21 cellular contexts compared by ENCODE assay signal in genomic region chr19:43609872-43610271, GRCh38. TPM values are rescaled to one million over a fixed set of nuclear protein-coding genes. Genes with fewer than 3 reads are reported as not detected.
DNase-seq lines count a peak whose midpoint lies in the region; ATAC-seq and TF ChIP-seq lines count a peak whose summit lies in the region.
"Had no signal": no experiment of that assay in that cellular context is flagged by ENCODE, and none has a peak within 500 bp of the region (broad histone marks: within the 10 kb centered on the region; RNA-seq: fewer than 3 reads in every experiment).

No MANE protein-coding gene starts in this region.

- no peak overlapping the region for H3K23ac ChIP-seq in H9 (ENCODE audit: insufficient read length, low read depth, low read length)

- no peak overlapping the region for H2AK5ac ChIP-seq in H9 (ENCODE audit: insufficient read length, low read length)

- no CpG with 5 or more reads among the region's 7 CpGs for WGBS in H9 (ENCODE audit: extremely low coverage, insufficient read length, low lambda C conversion rate)

- DNase-seq in H9 (no peak), chondrocyte (ENCODE audit: low spot score) (no peak), osteoblast (ENCODE audit: insufficient read length, low spot score, missing footprints) (peak; percentile 54), NCI-H82 treated with DMSO at 0.1 percent for 48 hours (lab: John Stamatoyannopoulos, UW; ENCODE audit: unreplicated experiment) (no peak), hippocampal formation (lab: John Stamatoyannopoulos, UW) (no peak), A172 (ENCODE audit: low spot score) (no peak)
- DNase-seq: ACHN; BE2C; KG1; MG63; NCI-H1105 treated with DMSO at 0.1 percent for 48 hours; NCI-H146; NCI-H1930; NCI-H446; NCI-H524 treated with DMSO at 0.1 percent for 48 hours; NCI-H774; NK-92 treated with Interleukin-12 subunit alpha and Interleukin-12 subunit beta, amount 100 ng/mL, for 24 hours; PC-3; SJCRH30 had no signal

- no peak overlapping the region for H3K56ac ChIP-seq in H9 (ENCODE audit: insufficient read length, low read depth, low read length)

- H3K36me3 Mint-ChIP-seq in H9 (ENCODE audit: insufficient read depth in 1 of 3, low read depth in 3 of 3) = peaks cover 33 to 46% (median 42%) of the 10 kb centered on the region in 3 experiments
- H3K36me3 Mint-ChIP-seq in activated T-helper 17 cell treated with anti-CD3 and anti-CD28 coated beads, Interleukin-2, amount 50 U/mL, for 72 hours (ENCODE audit: low read depth) = peaks cover 27% of the 10 kb centered on the region
- peaks cover 24% of the 10 kb centered on the region for H3K36me3 Mint-ChIP-seq in chondrocyte (ENCODE audit: low read depth)

- H4K20me1 ChIP-seq in H9 (ENCODE audit: control insufficient read depth, insufficient read depth, insufficient read length) (no peaks in the 10 kb centered on the region), osteoblast (ENCODE audit: insufficient read depth, low read length) (peaks cover 14% of the 10 kb centered on the region)

- no peak overlapping the region for H3K9ac ChIP-seq in H9 (ENCODE audit: extremely low read depth, insufficient read length, low read length)

- H3K4me1 ChIP-seq in H9 (ENCODE audit: insufficient read depth, low read length) (no peaks in the 10 kb centered on the region), osteoblast (ENCODE audit: insufficient read depth, low read length) (no peaks in the 10 kb centered on the region)
- H3K4me1 ChIP-seq: BE2C, SJCRH30 had no signal

- H4K5ac ChIP-seq in H9 (ENCODE audit: insufficient read length, low read depth, low read length) = no peak overlapping the region

- H3K27ac ChIP-seq in H9 (ENCODE audit: insufficient read length, low read depth, low read length) = no peak overlapping the region
- H3K27ac ChIP-seq in osteoblast (ENCODE audit: low read depth, low read length) = no peak overlapping the region
- H3K27ac ChIP-seq: SJCRH30 had no signal

- peaks cover 3% of the 10 kb centered on the region in 2 experiments; a peak in 4 of 5 replicates for H3K9me3 Mint-ChIP-seq in H9
- H3K9me3 Mint-ChIP-seq in activated T-helper 17 cell treated with anti-CD3 and anti-CD28 coated beads, Interleukin-2, amount 50 U/mL, for 72 hours = no peaks in the 10 kb centered on the region
- no peaks in the 10 kb centered on the region for H3K9me3 Mint-ChIP-seq in chondrocyte (ENCODE audit: low read depth)

- H3K14ac ChIP-seq in H9 (ENCODE audit: insufficient read depth, low read length) = no peak overlapping the region

- ATAC-seq in activated T-helper 17 cell treated with anti-CD3 and anti-CD28 coated beads, Interleukin-2, amount 50 U/mL, for 72 hours (replicated peaks) = no peak
- ATAC-seq: PC-3, Right ventricle myocardium inferior had no signal

- H4K8ac ChIP-seq in H9 (replicated peaks; ENCODE audit: insufficient read length, low read depth, low read length) = no peak overlapping the region

- no peak overlapping the region for H2BK5ac ChIP-seq in H9 (ENCODE audit: insufficient read length, low read length)

- H3K27me3 ChIP-seq in H9 (ENCODE audit: insufficient read depth, low read length) (no peaks in the 10 kb centered on the region), osteoblast (ENCODE audit: insufficient read depth, low read length) (no peaks in the 10 kb centered on the region)
- H3K27me3 ChIP-seq: BE2C, MG63, SJCRH30 had no signal

- no peak overlapping the region for H3K4ac ChIP-seq in H9 (ENCODE audit: low read depth, low read length)

- H3K4me3 ChIP-seq in osteoblast (ENCODE audit: insufficient read depth, low read length) = no peak overlapping the region
- H3K4me3 ChIP-seq: MG63, SJCRH30 had no signal

- H3K23me2 ChIP-seq in H9 (ENCODE audit: insufficient read length, low read depth, low read length, poor library complexity, severe bottlenecking) = no peaks in the 10 kb centered on the region

- no peak overlapping the region for H2BK12ac ChIP-seq in H9 (ENCODE audit: insufficient read length, low read depth, low read length)

- no peaks in the 10 kb centered on the region for H3K79me1 ChIP-seq in H9 (ENCODE audit: insufficient read depth, low read depth, low read length, poor library complexity, severe bottlenecking)

- TF ChIP-seq CTCF in H9 (conservative IDR thresholded peaks at IDR 0.05) (no peak), chondrocyte (IDR thresholded peaks at IDR 0.05) (no peak), osteoblast (IDR thresholded peaks at IDR 0.05; ENCODE audit: extremely low read depth, low read depth, low read length) (no peak)

- H3K27me3 Mint-ChIP-seq in H9 (ENCODE audit: low read depth) = no peaks in the 10 kb centered on the region; the same call in 1 of the 2 replicates
- no peaks in the 10 kb centered on the region for H3K27me3 Mint-ChIP-seq in activated T-helper 17 cell treated with anti-CD3 and anti-CD28 coated beads, Interleukin-2, amount 50 U/mL, for 72 hours
- H3K27me3 Mint-ChIP-seq in chondrocyte (ENCODE audit: low read depth) = no peaks in the 10 kb centered on the region

- no peak overlapping the region for H3K4me2 ChIP-seq in H9 (ENCODE audit: insufficient read depth, insufficient read length, low read length)
- no peak overlapping the region for H3K4me2 ChIP-seq in osteoblast (ENCODE audit: insufficient read depth, low read length)

- H3K4me3 Mint-ChIP-seq in H9 = no peak overlapping the region
- H3K4me3 Mint-ChIP-seq in activated T-helper 17 cell treated with anti-CD3 and anti-CD28 coated beads, Interleukin-2, amount 50 U/mL, for 72 hours = no peak overlapping the region
- no peak overlapping the region for H3K4me3 Mint-ChIP-seq in chondrocyte (ENCODE audit: unreplicated experiment)

- no peak overlapping the region for H4K91ac ChIP-seq in H9 (ENCODE audit: insufficient read length, low read depth, low read length)

- H2AFZ ChIP-seq in H9 (ENCODE audit: low read length) (no peak overlapping the region), osteoblast (ENCODE audit: low read length) (no peak overlapping the region)

- no peak overlapping the region for H3K18ac ChIP-seq in H9 (ENCODE audit: insufficient read length, low read depth, low read length)

- H3K79me2 ChIP-seq in H9 (ENCODE audit: insufficient read depth, low read length) (no peaks in the 10 kb centered on the region), osteoblast (ENCODE audit: insufficient read depth, low read length) (peaks cover 36% of the 10 kb centered on the region)

- H3K36me3 ChIP-seq in osteoblast (ENCODE audit: insufficient read depth, low read length) = peaks cover 23% of the 10 kb centered on the region

- H3K9me3 ChIP-seq in H9 (ENCODE audit: control insufficient read depth, low read depth, low read length) (no peaks in the 10 kb centered on the region), osteoblast (ENCODE audit: low read depth, low read length) (no peaks in the 10 kb centered on the region)
- H3K9me3 ChIP-seq: BE2C, MG63, SJCRH30 had no signal

- no peak overlapping the region for H3T11ph ChIP-seq in H9 (ENCODE audit: low read length)

- H3K4me1 Mint-ChIP-seq in H9 = peaks cover 7 to 8% of the 10 kb centered on the region in 2 experiments
- H3K4me1 Mint-ChIP-seq in activated T-helper 17 cell treated with anti-CD3 and anti-CD28 coated beads, Interleukin-2, amount 50 U/mL, for 72 hours = peaks cover 15% of the 10 kb centered on the region
- H3K4me1 Mint-ChIP-seq in chondrocyte (ENCODE audit: low read depth) = peaks cover 8% of the 10 kb centered on the region

- H2BK120ac ChIP-seq in H9 (ENCODE audit: low read depth, low read length, poor library complexity, severe bottlenecking) = no peak overlapping the region

- H2BK20ac ChIP-seq in H9 (ENCODE audit: low read depth, low read length, poor library complexity, severe bottlenecking) = no peak overlapping the region

- H2BK15ac ChIP-seq in H9 (ENCODE audit: low read depth, low read length) = no peak overlapping the region

- H3K27ac Mint-ChIP-seq in H9 (peak overlapping the region in 2 of 3 experiments; percentile 18 to 87; a peak in 3 of 7 replicates), chondrocyte (ENCODE audit: unreplicated experiment) (peak overlapping the region; percentile 29)
- peak overlapping the region; percentile 71 for H3K27ac Mint-ChIP-seq in activated T-helper 17 cell treated with anti-CD3 and anti-CD28 coated beads, Interleukin-2, amount 50 U/mL, for 72 hours

RNA-seq across cellular contexts. Expression of gene SRRM5, which starts 2.0 kb away (rescaled TPM):
- total RNA-seq in H9 (2021) (0.44 and 0.70 TPM in 2 replicates), chondrocyte (0.12 to 0.27 TPM in 2 of 3 replicates, not detected in the other), osteoblast (under 0.01 TPM in 1 of 2 replicates, not detected in the other)
- 1 to 10 TPM in 1 of 2 donors, under 1 TPM in 1; 0.74 to 1.4 TPM for total RNA-seq in activated T-helper 17 cell treated with anti-CD3 and anti-CD28 coated beads, Interleukin-2, amount 50 U/mL, for 72 hours
- total RNA-seq in A172 (2014; rRNA removed; shearing (Covaris generic)) = not detected in 2 replicates

RNA-seq across cellular contexts. Expression of gene ZNF428, which starts 9.6 kb away (rescaled TPM):
- 30.3 and 31.3 TPM in 2 replicates for total RNA-seq in H9 (2021)
- total RNA-seq in activated T-helper 17 cell treated with anti-CD3 and anti-CD28 coated beads, Interleukin-2, amount 50 U/mL, for 72 hours = 10 to 100 TPM; 12.9 to 27.6 TPM
- 50.7 to 53.9 TPM (median 52.5 TPM) in 3 replicates for total RNA-seq in chondrocyte
- total RNA-seq in osteoblast = 31.5 and 37.3 TPM in 2 replicates
- 56.8 and 59.2 TPM in 2 replicates for total RNA-seq in A172 (2014; rRNA removed; shearing (Covaris generic))

RNA-seq across cellular contexts. Expression of gene ZNF576, which starts 13.5 kb away (rescaled TPM):
- total RNA-seq in H9 (2021) (16.3 and 19.7 TPM in 2 replicates), chondrocyte (11.9 to 17.6 TPM (median 12.1 TPM) in 3 replicates), osteoblast (7.4 and 9.4 TPM in 2 replicates)
- total RNA-seq in activated T-helper 17 cell treated with anti-CD3 and anti-CD28 coated beads, Interleukin-2, amount 50 U/mL, for 72 hours = 10 to 100 TPM; 17.8 to 23.3 TPM
- total RNA-seq in A172 (2014; rRNA removed; shearing (Covaris generic)) = 15.8 and 22.5 TPM in 2 replicates

RNA-seq across cellular contexts. Expression of gene IRGQ, which starts 13.9 kb away (rescaled TPM):
- total RNA-seq in H9 (2021) (24.1 and 25.4 TPM in 2 replicates), chondrocyte (40.0 to 43.1 TPM (median 41.7 TPM) in 3 replicates), osteoblast (18.9 and 23.2 TPM in 2 replicates)
- 10 to 100 TPM; 18.3 to 22.1 TPM for total RNA-seq in activated T-helper 17 cell treated with anti-CD3 and anti-CD28 coated beads, Interleukin-2, amount 50 U/mL, for 72 hours
- total RNA-seq in A172 (2014; rRNA removed; shearing (Covaris generic)) = 22.0 and 37.2 TPM in 2 replicates

RNA-seq across cellular contexts. Expression of gene CADM4, which starts 29.8 kb away (rescaled TPM):
- total RNA-seq in H9 (2021) (10.2 and 12.5 TPM in 2 replicates), chondrocyte (5.6 to 7.1 TPM (median 6.1 TPM) in 3 replicates), osteoblast (1.2 and 1.4 TPM in 2 replicates)
- under 1 TPM; 0.22 to 0.61 TPM for total RNA-seq in activated T-helper 17 cell treated with anti-CD3 and anti-CD28 coated beads, Interleukin-2, amount 50 U/mL, for 72 hours
- total RNA-seq in A172 (2014; rRNA removed; shearing (Covaris generic)) = 78.5 and 139 TPM in 2 replicates
